1 cellular context compared by ENCODE assay signal in the genomic region with DNA sequence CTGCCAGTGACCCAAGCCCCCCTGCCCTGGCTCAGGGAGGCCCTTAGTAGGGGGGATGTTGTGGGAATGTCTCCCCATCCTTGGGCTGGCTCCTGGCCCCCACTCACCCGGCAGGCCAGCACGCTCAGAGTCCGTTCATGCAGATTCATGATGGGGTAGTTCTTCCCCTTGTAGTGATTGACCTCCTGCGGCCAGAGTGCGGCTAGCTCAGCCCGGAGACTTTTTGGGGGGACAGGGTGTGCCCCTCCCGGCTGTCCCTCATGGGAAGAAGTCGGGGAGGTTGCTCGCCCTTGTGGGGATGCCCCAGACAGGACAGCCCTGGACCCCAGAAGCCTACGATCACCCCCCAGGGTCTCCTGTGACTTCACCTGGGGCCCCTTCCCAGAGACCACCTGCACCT.
TF ChIP-seq lines count a peak whose summit lies in the region.

No MANE protein-coding gene starts in this region.

TF ChIP-seq in K562, 482 proteins besides CTCF, POLR2A, EP300 and RAD21:
- TF ChIP-seq RBFOX2 (IDR thresholded peaks at IDR 0.05; ENCODE audit: low read depth, low read length) (peak; percentile 20; the same call in 1 of the 2 replicates), MCM7 (IDR thresholded peaks at IDR 0.05) (no peak)
